8 cellular contexts compared by ENCODE assay signal in the genomic region with DNA sequence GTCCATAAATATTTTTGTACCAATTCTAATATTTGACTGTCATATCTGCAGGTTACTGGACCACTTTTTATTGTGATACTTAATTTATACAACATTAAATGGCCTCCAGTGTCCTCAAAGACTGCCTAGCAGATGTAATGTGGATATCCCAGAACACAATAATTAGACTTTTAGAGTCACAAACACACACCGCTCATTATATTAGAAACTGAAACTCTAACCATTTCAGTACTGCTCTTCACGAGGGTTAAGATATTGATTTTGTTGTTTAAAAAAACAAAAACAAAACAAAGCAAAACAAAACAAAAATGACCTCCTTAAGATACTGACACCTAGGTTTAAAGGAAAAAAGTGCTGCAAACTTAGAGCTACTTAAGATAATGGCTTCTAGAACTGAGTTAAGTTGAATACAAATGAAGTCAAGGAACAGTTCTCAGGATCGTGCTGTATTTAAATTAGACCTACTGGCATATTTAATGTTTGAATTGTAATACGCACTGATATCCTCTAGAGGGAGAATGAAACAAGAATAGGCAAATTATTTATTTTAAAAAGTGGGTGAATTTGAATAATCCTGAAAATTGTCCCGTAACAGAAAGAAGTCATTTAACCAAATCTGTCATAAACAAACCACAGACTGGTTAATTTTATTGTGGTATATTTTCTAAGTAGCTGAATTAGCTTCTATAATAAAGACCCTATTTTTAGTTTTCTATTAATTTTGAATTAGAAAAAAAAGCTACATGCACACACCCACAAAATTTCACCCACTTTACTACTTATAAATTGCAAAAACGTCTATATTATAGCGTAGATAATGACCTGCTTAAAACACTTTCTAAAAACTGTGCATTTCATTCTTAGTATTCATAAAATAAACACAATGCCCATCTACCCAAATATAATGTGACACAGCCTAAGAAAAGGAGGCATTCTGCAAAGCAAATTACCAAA.
DNase-seq lines count a peak whose midpoint lies in the region; ATAC-seq, FAIRE-seq and TF ChIP-seq lines count a peak whose summit lies in the region.

No MANE protein-coding gene starts in this region.

- H3K27ac Mint-ChIP-seq in dendritic cell treated with granulocyte-macrophage colony-stimulating factor and Interleukin-4, amounts not matched to agents 40 ng/mL and 50 ng/mL, for 4 days: no peak overlapping the region

- H3K56ac ChIP-seq in mesendoderm (ENCODE audit: low read length): no peak overlapping the region

- H4K5ac ChIP-seq in mesendoderm (ENCODE audit: low read length): no peak overlapping the region

- H3K4me3 ChIP-seq in A673 (ENCODE audit: low read depth, low read length, poor library complexity, severe bottlenecking): no peak overlapping the region
- no peak overlapping the region for H3K4me3 ChIP-seq in mesendoderm (ENCODE audit: low read length)

- peak; percentile 77 for FAIRE-seq in RCC 7860 (lab: Jason Lieb, UNC)

- H3K4me1 ChIP-seq in A673 (ENCODE audit: insufficient read depth, low read length, poor library complexity, severe bottlenecking): peaks cover 28% of the 10 kb centered on the region
- H3K4me1 ChIP-seq in mesendoderm (ENCODE audit: control insufficient read depth, low read depth, low read length): no peaks in the 10 kb centered on the region

- WGBS in mesendoderm (ENCODE audit: extremely low coverage, insufficient coverage, low lambda C conversion rate): 100% methylated on average over 2 of the region's 7 CpGs

- no peak overlapping the region for H2BK5ac ChIP-seq in mesendoderm (ENCODE audit: low read length)

- H3K36me3 ChIP-seq in A673 (ENCODE audit: insufficient read depth, low read length, poor library complexity, severe bottlenecking) (no peaks in the 10 kb centered on the region), mesendoderm (ENCODE audit: control insufficient read depth, insufficient read depth, low read length) (no peaks in the 10 kb centered on the region)

- H3K27me3 ChIP-seq in A673 (replicated peaks; ENCODE audit: insufficient read depth, low read depth, low read length, poor library complexity) (peaks cover 18% of the 10 kb centered on the region), mesendoderm (ENCODE audit: insufficient read depth, low read length, poor library complexity) (no peaks in the 10 kb centered on the region)

- no TSS peak for BruUV-seq in A673 (replicated peaks; lab: Mats Ljungman, UMichigan)

- peak; percentile 39 for DNase-seq in A673 (ENCODE audit: low spot score)
- DNase-seq in GM10248 (ENCODE audit: extremely low spot score): peak; percentile 20
- DNase-seq in RCC 7860 (ENCODE audit: low spot score): peak; percentile 27
- DNase-seq in mesendoderm: peak; percentile 23
- DNase-seq in stimulated activated CD4-positive, alpha-beta T cell treated with anti-CD3 and anti-CD28 coated beads, Interleukin-4, amount 100 ng/mL, for 24 hours: no peak
- no peak for DNase-seq in RPMI8226

- H3K9me3 Mint-ChIP-seq in dendritic cell treated with granulocyte-macrophage colony-stimulating factor and Interleukin-4, amounts not matched to agents 40 ng/mL and 50 ng/mL, for 4 days: no peaks in the 10 kb centered on the region

- no peak overlapping the region for H3K9ac ChIP-seq in mesendoderm (ENCODE audit: low read length)

- no peak overlapping the region for H2AK5ac ChIP-seq in mesendoderm (ENCODE audit: low read length)

- no peak overlapping the region for H2BK120ac ChIP-seq in mesendoderm (ENCODE audit: low read depth, low read length)

- H3K27me3 Mint-ChIP-seq in dendritic cell treated with granulocyte-macrophage colony-stimulating factor and Interleukin-4, amounts not matched to agents 40 ng/mL and 50 ng/mL, for 4 days: peaks cover 2% of the 10 kb centered on the region

- no peak overlapping the region for H3K4me2 ChIP-seq in mesendoderm (ENCODE audit: low read length)

- POLR2A ChIA-PET in A673 (lab: Charles Lee; ENCODE audit: low non-redundant PET) (no interaction called here), GM10248 (lab: Yijun Ruan, JAX) (no interaction called here)

- H3K4ac ChIP-seq in mesendoderm (ENCODE audit: low read depth, low read length): no peak overlapping the region

- intact Hi-C loops in A673 (cut with micrococcal nuclease; ENCODE audit: unreplicated experiment): loop anchor here (2.0 to 10.0 kb wide), 4 partner anchors 196 to 994 kb away; a partner anchor contains a TSS
- intact Hi-C loops in dendritic cell treated with granulocyte-macrophage colony-stimulating factor and Interleukin-4, amounts not matched to agents 40 ng/mL and 50 ng/mL, for 4 days (cut with micrococcal nuclease): loop anchor here (2.0 to 10.0 kb wide), 2 partner anchors 997 to 1073 kb away; no protein-coding TSS in a partner anchor

- TF ChIP-seq CTCF in A673 (conservative IDR thresholded peaks at IDR 0.05; ENCODE audit: low read depth, low read length) (peak; percentile 68), GM10248 (IDR thresholded peaks at IDR 0.05; ENCODE audit: control extremely low read depth, extremely low read depth, low read depth, missing control alignments) (peak; percentile 33)

- CTCF ChIA-PET in A673 (lab: Charles Lee) (interaction anchor here (0.6 kb wide), 1 partner anchor 19 kb away, joined by 3 read pairs; no protein-coding TSS in a partner anchor), GM10248 (lab: Yijun Ruan, JAX) (interaction anchor here (1.2 to 5.3 kb wide), 10 partner anchors 9 to 1071 kb away, joined by 3 to 24 read pairs (median 4); no protein-coding TSS in a partner anchor)

- H3K23ac ChIP-seq in mesendoderm (ENCODE audit: low read length): no peak overlapping the region

- H3K4me3 Mint-ChIP-seq in dendritic cell treated with granulocyte-macrophage colony-stimulating factor and Interleukin-4, amounts not matched to agents 40 ng/mL and 50 ng/mL, for 4 days: peak overlapping the region; percentile 13

- peak; percentile 65 for ATAC-seq in HG03135 (IDR thresholded peaks at IDR 0.05; ENCODE audit: unreplicated experiment)

- no peak overlapping the region for H4K8ac ChIP-seq in mesendoderm (ENCODE audit: low read depth, low read length)

- H3K36me3 Mint-ChIP-seq in dendritic cell treated with granulocyte-macrophage colony-stimulating factor and Interleukin-4, amounts not matched to agents 40 ng/mL and 50 ng/mL, for 4 days (ENCODE audit: low read depth): no peaks in the 10 kb centered on the region

- H3K27ac ChIP-seq in A673 (ENCODE audit: low read depth, low read length, poor library complexity, severe bottlenecking) (no peak overlapping the region), mesendoderm (ENCODE audit: low read depth, low read length) (no peak overlapping the region)

- H3K4me1 Mint-ChIP-seq in dendritic cell treated with granulocyte-macrophage colony-stimulating factor and Interleukin-4, amounts not matched to agents 40 ng/mL and 50 ng/mL, for 4 days (ENCODE audit: low read depth): no peaks in the 10 kb centered on the region

- H3K79me2 ChIP-seq in mesendoderm (ENCODE audit: control insufficient read depth, insufficient read depth, low read length): no peaks in the 10 kb centered on the region

- H2BK15ac ChIP-seq in mesendoderm (replicated peaks; ENCODE audit: low read depth): no peak overlapping the region

- H3K79me1 ChIP-seq in mesendoderm (ENCODE audit: low read length): no peaks in the 10 kb centered on the region

- no peak overlapping the region for H3K18ac ChIP-seq in mesendoderm (ENCODE audit: low read length)

- H3K9me3 ChIP-seq in A673 (ENCODE audit: low read depth, low read length, poor library complexity, severe bottlenecking): no peaks in the 10 kb centered on the region

Comparison
In these comparisons a context has a peak if more than half of its experiments do, and no peak if none do; other contexts are left out.
1. DNase-seq: peak in A673 (single experiment), GM10248 (single experiment), RCC 7860 (single experiment) and mesendoderm (single experiment); none in stimulated activated CD4-positive, alpha-beta T cell treated with anti-CD3 and anti-CD28 coated beads, Interleukin-4, amount 100 ng/mL, for 24 hours (single experiment) and RPMI8226 (single experiment).